10 cellular contexts compared by ENCODE assay signal in genomic region chr10:88793747-88794299, GRCh38. TPM values are rescaled to one million over a fixed set of nuclear protein-coding genes. Genes with fewer than 3 reads are reported as not detected.
DNase-seq lines count a peak whose midpoint lies in the region; ATAC-seq and TF ChIP-seq lines count a peak whose summit lies in the region.
"Had no signal": no experiment of that assay in that cellular context is flagged by ENCODE, and none has a peak within 500 bp of the region (broad histone marks: within the 10 kb centered on the region; RNA-seq: fewer than 3 reads in every experiment).

No MANE protein-coding gene starts in this region.

- H3K9me2 ChIP-seq in GM23248 (ENCODE audit: insufficient read depth): no peaks in the 10 kb centered on the region

- peaks cover 0 to 10% (median 6%) of the 10 kb centered on the region in 4 donors for H3K4me1 Mint-ChIP-seq in CD4-positive, CD25-positive, alpha-beta regulatory T cell

- no peaks in the 10 kb centered on the region for H3K9me3 Mint-ChIP-seq in CD4-positive, CD25-positive, alpha-beta regulatory T cell

- no peak overlapping the region for H2AFZ ChIP-seq in GM23248

- 44% methylated on average over 2 of the region's 2 CpGs for WGBS in GM23248 (ENCODE audit: low coverage in 1 of 2, low lambda C conversion rate in 2 of 2, missing lambda C conversion rate in 2 of 2), 2 experiments

- H3K4me1 ChIP-seq in CD4-positive, CD25-positive, alpha-beta regulatory T cell (ENCODE audit: control insufficient read depth, insufficient read depth, low read length, poor library complexity, severe bottlenecking): no peaks in the 10 kb centered on the region
- H3K4me1 ChIP-seq in GM23248 (ENCODE audit: insufficient read depth): peaks cover 36% of the 10 kb centered on the region
- peaks cover 17% of the 10 kb centered on the region for H3K4me1 ChIP-seq in RWPE2 (ENCODE audit: insufficient read depth, poor library complexity, severe bottlenecking)

- peaks cover 4% of the 10 kb centered on the region for H3K27me3 Mint-ChIP-seq in CD4-positive, CD25-positive, alpha-beta regulatory T cell

- H3K27me3 ChIP-seq in CD4-positive, CD25-positive, alpha-beta regulatory T cell (ENCODE audit: control insufficient read depth, insufficient read depth, low read length): no peaks in the 10 kb centered on the region
- H3K27me3 ChIP-seq in GM23248 (replicated peaks; ENCODE audit: insufficient read depth) (no peaks in the 10 kb centered on the region), RWPE2 (ENCODE audit: insufficient read depth, poor library complexity, severe bottlenecking) (no peaks in the 10 kb centered on the region)
- H3K27me3 ChIP-seq: brain microvascular endothelial cell had no signal

- H3K79me2 ChIP-seq in GM23248 (ENCODE audit: insufficient read depth): no peaks in the 10 kb centered on the region

- in situ Hi-C loops in GM23248 (cut with MboI): no loop called here

- no peak for TF ChIP-seq CTCF in RWPE2 (IDR thresholded peaks at IDR 0.05; ENCODE audit: poor library complexity, severe bottlenecking)

- H3K9ac ChIP-seq in GM23248: no peak overlapping the region

- H3K27ac Mint-ChIP-seq in CD4-positive, CD25-positive, alpha-beta regulatory T cell: no peak overlapping the region

- no peaks in the 10 kb centered on the region for H4K20me1 ChIP-seq in GM23248 (ENCODE audit: insufficient read depth)

- no peaks in the 10 kb centered on the region for H3K36me3 Mint-ChIP-seq in CD4-positive, CD25-positive, alpha-beta regulatory T cell

- no peak overlapping the region for H3K4me3 ChIP-seq in CD4-positive, CD25-positive, alpha-beta regulatory T cell (ENCODE audit: low read depth, low read length)
- no peak overlapping the region for H3K4me3 ChIP-seq in GM23248
- H3K4me3 ChIP-seq in RWPE2 (ENCODE audit: severe bottlenecking): no peak overlapping the region

- peak; percentile 45 to 52 for ATAC-seq in CD4-positive, CD25-positive, alpha-beta regulatory T cell (ENCODE audit: low read depth in 2 of 2)
- ATAC-seq in RWPE2 (ENCODE audit: low read depth) (peak; percentile 58; the same call in 1 of the 3 replicates), Right ventricle myocardium inferior (no peak), esophagus mucosa (no peak), GM21528 (IDR thresholded peaks at IDR 0.05; ENCODE audit: low FRiP score, unreplicated experiment) (no peak)

- peak in 1 of 3 donors; percentile 58 for DNase-seq in CD4-positive, CD25-positive, alpha-beta regulatory T cell
- DNase-seq in GM23248: peak; percentile 67
- DNase-seq in RWPE2 (ENCODE audit: low spot score): no peak
- DNase-seq in fibroblast of the conjunctiva (ENCODE audit: low read depth): peak; percentile 18
- DNase-seq in Right ventricle myocardium inferior (ENCODE audit: missing footprints): no peak
- DNase-seq in cardiac septum (ENCODE audit: low spot score): no peak
- DNase-seq: brain microvascular endothelial cell had no signal

- H3K9me3 ChIP-seq in CD4-positive, CD25-positive, alpha-beta regulatory T cell (ENCODE audit: control insufficient read depth in 2 of 2, low read length in 2 of 2): no peaks in the 10 kb centered on the region
- no peaks in the 10 kb centered on the region for H3K9me3 ChIP-seq in GM23248 (ENCODE audit: low read depth)
- H3K9me3 ChIP-seq in RWPE2 (ENCODE audit: severe bottlenecking): no peaks in the 10 kb centered on the region

- intact Hi-C loops in Right ventricle myocardium inferior (cut with DNase I) (no loop called here), cardiac septum (cut with DNase I) (no loop called here)

- no peak overlapping the region for H3K4me3 Mint-ChIP-seq in CD4-positive, CD25-positive, alpha-beta regulatory T cell

- peaks cover 10% of the 10 kb centered on the region; the same call in 1 of the 2 replicates for H3F3A ChIP-seq in GM23248 (ENCODE audit: insufficient read depth)

- H3K27ac ChIP-seq in CD4-positive, CD25-positive, alpha-beta regulatory T cell (ENCODE audit: insufficient read depth, low read length, poor library complexity, severe bottlenecking): no peak overlapping the region
- H3K27ac ChIP-seq in GM23248 (no peak overlapping the region), RWPE2 (ENCODE audit: poor library complexity, severe bottlenecking) (no peak overlapping the region)
- H3K27ac ChIP-seq: brain microvascular endothelial cell had no signal

- H3K36me3 ChIP-seq in CD4-positive, CD25-positive, alpha-beta regulatory T cell (ENCODE audit: control insufficient read depth, insufficient read depth, low read length): no peaks in the 10 kb centered on the region
- H3K36me3 ChIP-seq in GM23248 (ENCODE audit: low read depth): no peaks in the 10 kb centered on the region
- H3K36me3 ChIP-seq in RWPE2 (ENCODE audit: low read depth): no peaks in the 10 kb centered on the region
- H3K36me3 ChIP-seq: brain microvascular endothelial cell had no signal

- H3K4me2 ChIP-seq in GM23248 (ENCODE audit: unreplicated experiment): peak overlapping the region; percentile 12

RNA-seq across cellular contexts. Expression of gene LIPM, which starts 8.7 kb away (rescaled TPM):
- not detected for total RNA-seq in CD4-positive, CD25-positive, alpha-beta regulatory T cell
- polyA plus RNA-seq in CD4-positive, CD25-positive, alpha-beta regulatory T cell: not detected
- total RNA-seq in GM23248 (2014; rRNA removed; shearing (Covaris generic)): not detected in 2 replicates
- not detected in 2 replicates for polyA plus RNA-seq in GM23248 (2016; fragmentation: Nextera tagmentation; extraction: Ambion mirVana)
- total RNA-seq in Right ventricle myocardium inferior (not detected), esophagus mucosa (not detected), cardiac septum (not detected)
- polyA plus RNA-seq: neural cell had no signal

RNA-seq across cellular contexts. Expression of gene LIPN, which starts 34.0 kb away (rescaled TPM):
- 0.44 TPM for total RNA-seq in CD4-positive, CD25-positive, alpha-beta regulatory T cell
- polyA plus RNA-seq in CD4-positive, CD25-positive, alpha-beta regulatory T cell: under 1 TPM; 0.39 to 0.67 (median 0.50) TPM
- not detected in 2 replicates for total RNA-seq in GM23248 (2014; rRNA removed; shearing (Covaris generic))
- polyA plus RNA-seq in GM23248 (2016; fragmentation: Nextera tagmentation; extraction: Ambion mirVana): not detected in 2 replicates
- total RNA-seq in Right ventricle myocardium inferior: not detected
- total RNA-seq in esophagus mucosa: 1.4 TPM
- not detected for total RNA-seq in cardiac septum
- polyA plus RNA-seq: neural cell had no signal

RNA-seq across cellular contexts. Expression of gene ANKRD22, which starts 57.8 kb away (rescaled TPM):
- not detected for total RNA-seq in CD4-positive, CD25-positive, alpha-beta regulatory T cell
- under 1 TPM; 0.10 to 0.20 (median 0.18) TPM for polyA plus RNA-seq in CD4-positive, CD25-positive, alpha-beta regulatory T cell
- 0.22 TPM in 1 of 2 replicates, not detected in the other for total RNA-seq in GM23248 (2014; rRNA removed; shearing (Covaris generic))
- polyA plus RNA-seq in GM23248 (2016; fragmentation: Nextera tagmentation; extraction: Ambion mirVana): not detected in 2 replicates
- not detected for total RNA-seq in Right ventricle myocardium inferior
- total RNA-seq in esophagus mucosa: 32.9 TPM
- total RNA-seq in cardiac septum: 0.13 TPM

Comparison
In these comparisons a context has a peak if more than half of its experiments do, and no peak if none do; other contexts are left out.
1. ATAC-seq: peak in CD4-positive, CD25-positive, alpha-beta regulatory T cell (2 of 2) and RWPE2 (single experiment); none in Right ventricle myocardium inferior (single experiment), esophagus mucosa (single experiment) and GM21528 (single experiment).
2. DNase-seq: peak in GM23248 (single experiment) and fibroblast of the conjunctiva (single experiment); none in RWPE2 (single experiment), Right ventricle myocardium inferior (single experiment) and cardiac septum (single experiment).
3. RNA of gene ANKRD22, which starts 57.8 kb away (total RNA-seq): 32.9 TPM in esophagus mucosa (single experiment); 0.22 TPM in GM23248, 0.13 TPM in cardiac septum (single experiment), not detected in CD4-positive, CD25-positive, alpha-beta regulatory T cell (single experiment) and not detected in Right ventricle myocardium inferior (single experiment); every median in the first group is over 10 times any median in the second.